ENCODE assay signal across 1 cellular context in genomic region chr2:231673348-231673770, GRCh38.
A peak's percentile ranks its signal among the peaks of the same experiment; 100 is the strongest.
TF ChIP-seq lines count a peak whose summit lies in the region.

No MANE protein-coding gene starts in this region.

TF ChIP-seq in HEK293, 187 proteins besides CTCF, POLR2A, EP300 and RAD21 (continued from another document):
- TF ChIP-seq ZNF394 (tag by site-specific recombination; IDR thresholded peaks at IDR 0.05; ENCODE audit: borderline replicate concordance) (no peak), ZNF223 (tag by site-specific recombination; IDR thresholded peaks at IDR 0.05) (no peak), KLF8 (tag by site-specific recombination; IDR thresholded peaks at IDR 0.05) (peak; percentile 40; the same call in 1 of the 2 replicates), ZNF600 (tag by site-specific recombination; IDR thresholded peaks at IDR 0.05) (peak; percentile 67), EGR2 (tag by site-specific recombination; IDR thresholded peaks at IDR 0.05; ENCODE audit: low read depth) (peak; percentile 12; the same call in 1 of the 2 replicates)
TF ChIP-seq in HEK293: peak in this region for 22.
